Comparison of ENCODE assay signal across 7 cellular contexts in the genomic region with DNA sequence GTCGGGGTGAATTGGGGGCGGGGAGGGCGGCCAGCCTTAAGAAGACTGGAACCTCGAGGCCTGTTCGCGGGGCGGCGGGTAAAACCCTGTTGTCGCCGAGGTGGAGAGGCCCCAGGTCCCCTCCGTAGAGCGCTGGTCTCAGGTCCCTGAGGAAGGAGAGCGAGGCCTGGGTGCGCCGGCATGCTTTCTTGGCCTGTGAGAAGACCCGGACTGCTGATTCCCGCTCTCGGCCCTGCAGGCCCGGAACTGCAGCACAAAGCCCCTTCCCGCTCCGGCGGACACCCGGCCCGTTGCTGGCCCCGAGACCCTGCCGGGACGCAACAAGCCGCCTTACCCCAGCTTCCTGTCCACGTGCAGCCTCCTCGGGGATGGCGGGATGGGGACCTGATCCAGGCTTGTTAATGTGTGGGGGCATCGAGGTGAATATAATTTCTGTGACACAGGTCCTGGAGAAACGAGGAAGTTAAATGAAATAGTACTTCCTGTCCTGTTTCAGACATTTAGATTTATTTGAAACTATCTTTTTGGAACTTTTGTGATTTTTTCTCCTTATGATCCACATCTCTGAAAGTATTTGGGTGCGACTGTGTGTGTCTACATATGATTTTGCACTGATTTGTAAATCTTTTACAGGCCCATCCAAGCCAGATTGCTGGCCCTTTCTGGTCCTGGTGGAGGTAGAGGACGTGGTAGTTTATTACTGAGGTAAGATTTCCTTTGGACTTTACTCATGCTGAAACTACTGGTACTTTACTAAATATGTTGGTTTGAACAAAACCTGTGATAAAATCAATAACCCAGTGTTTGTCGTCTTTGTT. TPM values are rescaled to one million over a fixed set of nuclear protein-coding genes. Genes with fewer than 3 reads are reported as not detected.
DNase-seq lines count a peak whose midpoint lies in the region; ATAC-seq and TF ChIP-seq lines count a peak whose summit lies in the region.

No MANE protein-coding gene starts in this region.

- H4K20me1 ChIP-seq in KMS-11 (ENCODE audit: insufficient read depth) = 0 out of 2 replicates have a peak, but pooled peaks cover 3% of the 10 kb centered on the region

- H4K91ac ChIP-seq in neuronal stem cell (ENCODE audit: low read depth, low read length, poor library complexity) = peak overlapping the region; percentile 64

- H3K9me3 ChIP-seq in neuronal stem cell (replicated peaks in 1 of 2; ENCODE audit: control insufficient read depth in 2 of 2, insufficient read depth in 1 of 2, low read depth in 1 of 2, low read length in 2 of 2) = no peaks in the 10 kb centered on the region

- H3K27me3 ChIP-seq in KMS-11 (ENCODE audit: insufficient read depth, low read depth) = no peaks in the 10 kb centered on the region
- H3K27me3 ChIP-seq in neuronal stem cell (ENCODE audit: control insufficient read depth in 3 of 3, insufficient read depth in 3 of 3, low read depth in 1 of 3, low read length in 3 of 3) = no peaks in the 10 kb centered on the region

- no peak overlapping the region for H4K8ac ChIP-seq in neuronal stem cell (ENCODE audit: low read depth, low read length)

- no CpG with 5 or more reads among the region's 36 CpGs for WGBS in neuronal stem cell (ENCODE audit: extremely low coverage in 2 of 2, insufficient read length in 2 of 2, insufficient replicate concordance in 1 of 2), 2 donors

- no peak overlapping the region for H2BK12ac ChIP-seq in neuronal stem cell (ENCODE audit: low read length)

- H3K9ac ChIP-seq in KMS-11 (peak overlapping the region; percentile 90), neuronal stem cell (ENCODE audit: low read depth, low read length, poor library complexity) (peak overlapping the region; percentile 99)

- ATAC-seq in GM21528 (IDR thresholded peaks at IDR 0.05; ENCODE audit: low FRiP score, unreplicated experiment) = peak; percentile 20

- TF ChIP-seq CTCF in KMS-11 (conservative IDR thresholded peaks at IDR 0.05; ENCODE audit: low read depth, low read length) (no peak), fibroblast of villous mesenchyme (IDR thresholded peaks at IDR 0.05; ENCODE audit: insufficient read depth, low read depth, low read length) (no peak)

- H3K79me1 ChIP-seq in neuronal stem cell (ENCODE audit: low read depth, low read length) = peaks cover 3% of the 10 kb centered on the region

- no peak overlapping the region; the same call in 1 of the 2 replicates for H2AFZ ChIP-seq in KMS-11 (ENCODE audit: low read depth)
- H2AFZ ChIP-seq in neuronal stem cell (ENCODE audit: low read length) = peak overlapping the region; percentile 73

- H3K4me3 ChIP-seq in KMS-11 (IDR thresholded peaks at IDR 0.05; ENCODE audit: insufficient read depth, low read depth, low read length) = no peak overlapping the region
- peak overlapping the region; percentile 88 for H3K4me3 ChIP-seq in fibroblast of villous mesenchyme (ENCODE audit: low read depth, low read length)
- H3K4me3 ChIP-seq in neuronal stem cell (ENCODE audit: low read length in 2 of 2) = peak overlapping the region; percentile 79 to 85

- peak overlapping the region; percentile 95 for H3K18ac ChIP-seq in neuronal stem cell (ENCODE audit: low read length)

- H3K27ac ChIP-seq in KMS-11 (peak overlapping the region; percentile 94), neuronal stem cell (replicated peaks; ENCODE audit: low read length) (peak overlapping the region; percentile 65)

- peak overlapping the region; percentile 65 for H2BK15ac ChIP-seq in neuronal stem cell (ENCODE audit: low read length)

- H3K4ac ChIP-seq in neuronal stem cell (ENCODE audit: low read length) = peak overlapping the region; percentile 39

- H2BK5ac ChIP-seq in neuronal stem cell (ENCODE audit: low read length) = no peak overlapping the region

- H3K36me3 ChIP-seq in KMS-11 (ENCODE audit: insufficient read depth) (peaks cover 17% of the 10 kb centered on the region; the same call in 1 of the 2 replicates), neuronal stem cell (replicated peaks in 1 of 2; ENCODE audit: control insufficient read depth in 2 of 2, insufficient read depth in 2 of 2, low read length in 2 of 2) (peaks cover 19 to 49% of the 10 kb centered on the region in 2 donors)

- H3K4me2 ChIP-seq in KMS-11 = peak overlapping the region; percentile 82
- peak overlapping the region; percentile 67 for H3K4me2 ChIP-seq in neuronal stem cell (ENCODE audit: insufficient read depth, low read length, poor library complexity, severe bottlenecking)

- peak overlapping the region; percentile 99 for H2AK5ac ChIP-seq in neuronal stem cell (ENCODE audit: low read depth, low read length)

- H3K4me1 ChIP-seq in KMS-11 (ENCODE audit: low read depth, poor library complexity, severe bottlenecking) (peaks cover 22% of the 10 kb centered on the region), neuronal stem cell (ENCODE audit: control insufficient read depth in 2 of 2, insufficient read depth in 1 of 2, low read depth in 1 of 2, low read length in 2 of 2) (peaks cover 2 to 7% of the 10 kb centered on the region in 2 donors)

- DNase-seq in GF-D8 (lab: John Stamatoyannopoulos, UW) (peak; percentile 31), fibroblast of villous mesenchyme (ENCODE audit: low read depth) (peak; percentile 55), neuronal stem cell (ENCODE audit: low spot score) (no peak), epidermal melanocyte (ENCODE audit: insufficient read length, low spot score) (no peak)
- peak; percentile 24 to 29 for DNase-seq in activated CD4-positive, alpha-beta T cell treated with anti-CD3 and anti-CD28 coated beads, Interleukin-2, amount 50 U/mL, for 24 hours (ENCODE audit: low read depth in 1 of 2, low spot score in 1 of 2)

- H3K79me2 ChIP-seq in KMS-11 (ENCODE audit: insufficient read depth, low read depth) = peaks cover 26% of the 10 kb centered on the region

- peak overlapping the region; percentile 52 for H3K23ac ChIP-seq in neuronal stem cell (ENCODE audit: low read depth, low read length, poor library complexity)

- H2BK120ac ChIP-seq in neuronal stem cell (ENCODE audit: low read depth, low read length) = no peak overlapping the region

- peak overlapping the region; percentile 84 for H3K14ac ChIP-seq in neuronal stem cell (ENCODE audit: low read length)

RNA-seq across cellular contexts. Expression of gene PNN, which starts 0.6 kb away (rescaled TPM):
- 15.1 and 20.3 TPM in 2 replicates for total RNA-seq in fibroblast of villous mesenchyme
- 165 TPM for polyA plus RNA-seq in neuronal stem cell (2013, experiment 1 of 2)
- polyA plus RNA-seq in neuronal stem cell (2013, experiment 2 of 2) = 161 TPM

RNA-seq across cellular contexts. Expression of gene TRAPPC6B, which starts 5.5 kb away (rescaled TPM):
- total RNA-seq in fibroblast of villous mesenchyme = 21.6 and 28.1 TPM in 2 replicates
- 15.0 TPM for polyA plus RNA-seq in neuronal stem cell (2013, experiment 1 of 2)
- 16.7 TPM for polyA plus RNA-seq in neuronal stem cell (2013, experiment 2 of 2)

RNA-seq across cellular contexts. Expression of gene MIA2, which starts 58.1 kb away (rescaled TPM):
- 14.5 and 21.6 TPM in 2 replicates for total RNA-seq in fibroblast of villous mesenchyme
- 11.5 TPM for polyA plus RNA-seq in neuronal stem cell (2013, experiment 1 of 2)
- polyA plus RNA-seq in neuronal stem cell (2013, experiment 2 of 2) = 12.2 TPM

Comparison
In these comparisons a context has a peak if more than half of its experiments do, and no peak if none do; other contexts are left out.
1. DNase-seq: peak in GF-D8 (single experiment), activated CD4-positive, alpha-beta T cell treated with anti-CD3 and anti-CD28 coated beads, Interleukin-2, amount 50 U/mL, for 24 hours (2 of 2) and fibroblast of villous mesenchyme (single experiment); none in neuronal stem cell (single experiment) and epidermal melanocyte (single experiment).